In the genomic region with DNA sequence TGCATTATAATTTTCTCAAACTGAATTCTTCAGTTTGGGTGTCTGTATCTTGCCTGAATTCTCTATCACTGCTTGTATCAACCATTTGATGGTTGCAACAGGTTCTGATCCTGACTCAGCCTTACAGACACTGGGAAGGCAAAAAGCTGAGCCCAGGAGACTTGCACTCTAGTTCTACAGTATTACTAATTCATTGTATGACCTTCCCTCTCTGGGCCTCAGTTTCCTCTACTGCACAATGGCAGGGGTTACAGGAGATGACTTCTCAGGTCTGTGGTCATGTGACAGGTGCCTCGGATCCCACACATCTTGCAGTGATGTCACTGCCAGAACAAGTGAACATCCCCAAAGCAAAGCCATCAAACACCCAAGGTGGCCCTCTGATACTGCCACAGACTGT, we compare ENCODE assay signal across 2 cellular contexts.
TF ChIP-seq lines count a peak whose summit lies in the region.

No MANE protein-coding gene starts in this region.

TF ChIP-seq in HEK293, 187 proteins besides CTCF, POLR2A, EP300 and RAD21:
- no peak for TF ChIP-seq MEIS1 (CRISPR knock-in tag; IDR thresholded peaks at IDR 0.05; ENCODE audit: borderline replicate concordance)
- peak; percentile 85 for TF ChIP-seq SCRT2 (tag by site-specific recombination; IDR thresholded peaks at IDR 0.05)

TF ChIP-seq in K562, 482 proteins besides CTCF, POLR2A, EP300 and RAD21:
- TF ChIP-seq, protein P1, sequence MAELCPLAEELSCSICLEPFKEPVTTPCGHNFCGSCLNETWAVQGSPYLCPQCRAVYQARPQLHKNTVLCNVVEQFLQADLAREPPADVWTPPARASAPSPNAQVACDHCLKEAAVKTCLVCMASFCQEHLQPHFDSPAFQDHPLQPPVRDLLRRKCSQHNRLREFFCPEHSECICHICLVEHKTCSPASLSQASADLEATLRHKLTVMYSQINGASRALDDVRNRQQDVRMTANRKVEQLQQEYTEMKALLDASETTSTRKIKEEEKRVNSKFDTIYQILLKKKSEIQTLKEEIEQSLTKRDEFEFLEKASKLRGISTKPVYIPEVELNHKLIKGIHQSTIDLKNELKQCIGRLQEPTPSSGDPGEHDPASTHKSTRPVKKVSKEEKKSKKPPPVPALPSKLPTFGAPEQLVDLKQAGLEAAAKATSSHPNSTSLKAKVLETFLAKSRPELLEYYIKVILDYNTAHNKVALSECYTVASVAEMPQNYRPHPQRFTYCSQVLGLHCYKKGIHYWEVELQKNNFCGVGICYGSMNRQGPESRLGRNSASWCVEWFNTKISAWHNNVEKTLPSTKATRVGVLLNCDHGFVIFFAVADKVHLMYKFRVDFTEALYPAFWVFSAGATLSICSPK (IDR thresholded peaks at IDR 0.05; ENCODE audit: borderline replicate concordance): no peak
- TF ChIP-seq, protein P2, sequence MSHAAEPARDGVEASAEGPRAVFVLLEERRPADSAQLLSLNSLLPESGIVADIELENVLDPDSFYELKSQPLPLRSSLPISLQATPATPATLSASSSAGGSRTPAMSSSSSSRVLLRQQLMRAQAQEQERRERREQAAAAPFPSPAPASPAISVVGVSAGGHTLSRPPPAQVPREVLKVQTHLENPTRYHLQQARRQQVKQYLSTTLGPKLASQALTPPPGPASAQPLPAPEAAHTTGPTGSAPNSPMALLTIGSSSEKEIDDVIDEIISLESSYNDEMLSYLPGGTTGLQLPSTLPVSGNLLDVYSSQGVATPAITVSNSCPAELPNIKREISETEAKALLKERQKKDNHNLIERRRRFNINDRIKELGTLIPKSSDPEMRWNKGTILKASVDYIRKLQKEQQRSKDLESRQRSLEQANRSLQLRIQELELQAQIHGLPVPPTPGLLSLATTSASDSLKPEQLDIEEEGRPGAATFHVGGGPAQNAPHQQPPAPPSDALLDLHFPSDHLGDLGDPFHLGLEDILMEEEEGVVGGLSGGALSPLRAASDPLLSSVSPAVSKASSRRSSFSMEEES (CRISPR knock-in tag; IDR thresholded peaks at IDR 0.05): peak; percentile 54
